In genomic region chr19:7994114-7994513, GRCh38 we compare ENCODE assay signal across 18 cellular contexts. TPM values are rescaled to one million over a fixed set of nuclear protein-coding genes. Genes with fewer than 3 reads are reported as not detected.
A peak's percentile ranks its signal among the peaks of the same experiment; 100 is the strongest.
DNase-seq lines count a peak whose midpoint lies in the region; ATAC-seq, FAIRE-seq and TF ChIP-seq lines count a peak whose summit lies in the region.
"Had no signal": no experiment of that assay in that cellular context is flagged by ENCODE, and none has a peak within 500 bp of the region (broad histone marks: within the 10 kb centered on the region; RNA-seq: fewer than 3 reads in every experiment).

No MANE protein-coding gene starts in this region.

- TF ChIP-seq EP300 in HepG2 (IDR thresholded peaks at IDR 0.05; ENCODE audit: low read depth in 2 of 2, low read length in 2 of 2) (no peak), HepG2 (CRISPR knock-in tag; IDR thresholded peaks at IDR 0.05; ENCODE audit: borderline replicate concordance) (no peak)

- H3K9me3 ChIP-seq in liver (ENCODE audit: control insufficient read depth in 4 of 4, low read length in 3 of 4) = no peaks in the 10 kb centered on the region
- no peaks in the 10 kb centered on the region for H3K9me3 ChIP-seq in HepG2 (ENCODE audit: low read length)
- H3K9me3 ChIP-seq: colonic mucosa, esophagus squamous epithelium had no signal

- no peaks in the 10 kb centered on the region for H3K27me3 ChIP-seq in liver (ENCODE audit: control insufficient read depth in 4 of 4, insufficient read depth in 4 of 4, low read length in 3 of 4)
- H3K27me3 ChIP-seq in HepG2 (ENCODE audit: control insufficient read depth in 1 of 2, insufficient read depth in 2 of 2, low read length in 2 of 2) = no peaks in the 10 kb centered on the region
- H3K27me3 ChIP-seq: colonic mucosa, esophagus squamous epithelium had no signal

- H3K4me3 Mint-ChIP-seq in WTC11 = no peak overlapping the region
- no peak overlapping the region for H3K4me3 Mint-ChIP-seq in endothelial cell (ENCODE audit: unreplicated experiment)

- FAIRE-seq in HepG2 (lab: Jason Lieb, UNC) (no peak), GM12892 (lab: Jason Lieb, UNC) (no peak)
- FAIRE-seq: TTC549 had no signal

- WGBS in liver = 71% methylated on average over 6 of the region's 6 CpGs
- WGBS in HepG2 (ENCODE audit: low lambda C conversion rate) = 93% methylated on average over 6 of the region's 6 CpGs

- BruUV-seq in HepG2 (replicated peaks; lab: Mats Ljungman, UMichigan) = no TSS peak

- H4K20me1 ChIP-seq in HepG2 (ENCODE audit: insufficient read depth, low read length) = peaks cover 50% of the 10 kb centered on the region

- H3K36me3 Mint-ChIP-seq in WTC11 = peaks cover 28% of the 10 kb centered on the region
- H3K36me3 Mint-ChIP-seq in endothelial cell (ENCODE audit: low read depth, unreplicated experiment) = peaks cover 20% of the 10 kb centered on the region

- no peak overlapping the region for H2AFZ ChIP-seq in HepG2 (ENCODE audit: low read length)

- no peak overlapping the region for H3K4me2 ChIP-seq in HepG2 (ENCODE audit: low read depth, low read length)

- H3K27me3 Mint-ChIP-seq in WTC11 (ENCODE audit: low read depth) = no peaks in the 10 kb centered on the region
- peaks cover 5% of the 10 kb centered on the region for H3K27me3 Mint-ChIP-seq in endothelial cell (ENCODE audit: unreplicated experiment)
- H3K27me3 Mint-ChIP-seq: naive B cell had no signal

- H3K36me3 ChIP-seq in liver (ENCODE audit: control insufficient read depth in 4 of 4, insufficient read depth in 3 of 4, low read depth in 1 of 4, low read length in 3 of 4) (peaks cover 10 to 20% (median 14%) of the 10 kb centered on the region in 4 donors), HepG2 (replicated peaks in 1 of 2; ENCODE audit: control insufficient read depth in 1 of 2, insufficient read depth in 2 of 2, low read length in 2 of 2) (peaks cover 17 to 40% of the 10 kb centered on the region in 2 experiments)

- H3K9me3 Mint-ChIP-seq in WTC11 (no peaks in the 10 kb centered on the region), endothelial cell (ENCODE audit: unreplicated experiment) (no peaks in the 10 kb centered on the region)
- H3K9me3 Mint-ChIP-seq: naive B cell had no signal

- no peak for TF ChIP-seq RAD21 in liver (IDR thresholded peaks at IDR 0.05)
- no peak for TF ChIP-seq RAD21 in HepG2 (CRISPR knock-in tag; IDR thresholded peaks at IDR 0.05)

- intact Hi-C loops in HepG2 (cut with micrococcal nuclease; ENCODE audit: unreplicated experiment) = no loop called here

- ATAC-seq in HepG2 (no peak), WTC11 (peak; percentile 67), GM21737 (IDR thresholded peaks at IDR 0.05; ENCODE audit: unreplicated experiment) (no peak)
- ATAC-seq: left colon had no signal

- H3K4me1 ChIP-seq in liver (ENCODE audit: control insufficient read depth in 4 of 4, insufficient read depth in 4 of 4, low read length in 3 of 4) (peaks cover 16 to 51% (median 40%) of the 10 kb centered on the region in 4 donors), HepG2 (ENCODE audit: insufficient read depth, low read length) (peaks cover 39% of the 10 kb centered on the region)
- H3K4me1 ChIP-seq: colonic mucosa had no signal

- no peak for DNase-seq in HepG2 (ENCODE audit: low spot score)
- DNase-seq in WTC11 (ENCODE audit: low spot score) = peak; percentile 28
- DNase-seq in iPS-NIHi7 (ENCODE audit: extremely low spot score) = peak; percentile 52
- DNase-seq in SK-N-DZ (ENCODE audit: low spot score) = no peak
- no peak for DNase-seq in GM12892 (ENCODE audit: insufficient read length)
- no peak for DNase-seq in endothelial cell (ENCODE audit: low spot score)
- DNase-seq: amygdala, colonic mucosa, esophagus squamous epithelium, left colon, naive B cell, NCI-H146, NCI-H446 had no signal

- H3K27ac Mint-ChIP-seq in WTC11 = peak overlapping the region; percentile 86
- no peak overlapping the region for H3K27ac Mint-ChIP-seq in endothelial cell (ENCODE audit: unreplicated experiment)

- H3K4me1 Mint-ChIP-seq in WTC11 = peaks cover 40% of the 10 kb centered on the region
- peaks cover 3% of the 10 kb centered on the region for H3K4me1 Mint-ChIP-seq in endothelial cell (ENCODE audit: unreplicated experiment)

- CTCF ChIA-PET in HepG2 (lab: Yijun Ruan, JAX; ENCODE audit: low intra/inter-chr PET ratio, low total read pairs) = no interaction called here
- CTCF ChIA-PET in WTC11 (lab: Charles Lee) = interaction anchor here (0.6 to 4.1 kb wide), 4 partner anchors 8 to 50 kb away, joined by 3 to 16 read pairs (median 12); partner anchors contain the start of genes ELAVL1 and TIMM44

- TF ChIP-seq POLR2A in HepG2 (IDR thresholded peaks at IDR 0.05; ENCODE audit: insufficient read depth in 1 of 2, low read depth in 2 of 2, low read length in 2 of 2) (no peak), GM12892 (IDR thresholded peaks at IDR 0.05; ENCODE audit: low read depth, low read length) (no peak)

- TF ChIP-seq CTCF in liver (IDR thresholded peaks at IDR 0.05; ENCODE audit: low read depth, low read length, missing input control) (no peak), HepG2 (CRISPR knock-in tag; IDR thresholded peaks at IDR 0.05) (no peak), WTC11 (IDR thresholded peaks at IDR 0.05) (no peak), endothelial cell (IDR thresholded peaks at IDR 0.05; ENCODE audit: unreplicated experiment) (no peak)

- H3K9ac ChIP-seq in liver (ENCODE audit: low read depth in 1 of 2, low read length in 2 of 2) (peak overlapping the region in 1 of 2 donors; percentile 78), HepG2 (ENCODE audit: insufficient read depth, low read depth, low read length) (no peak overlapping the region)

- peaks cover 78% of the 10 kb centered on the region for H3K79me2 ChIP-seq in HepG2 (ENCODE audit: insufficient read depth, low read length)

- in situ Hi-C loops in HepG2 (cut with HindIII; ENCODE audit: extremely low pct_ligation_motif_present, low pct_unique_long_range_greater_than_20kb) = no loop called here

- H3K4me3 ChIP-seq in liver (ENCODE audit: low read depth in 1 of 3, low read length in 3 of 3) = no peak overlapping the region
- no peak overlapping the region for H3K4me3 ChIP-seq in HepG2 (replicated peaks in 1 of 3; ENCODE audit: insufficient read depth in 1 of 3, low read depth in 2 of 3, low read length in 3 of 3)
- H3K4me3 ChIP-seq: colonic mucosa, esophagus squamous epithelium, SK-N-MC had no signal

- H3K27ac ChIP-seq in liver (ENCODE audit: low read depth in 1 of 2, low read length in 2 of 2) = peak overlapping the region; percentile 29 to 81
- no peak overlapping the region for H3K27ac ChIP-seq in HepG2 (ENCODE audit: extremely low read length, insufficient read depth, low read length)
- H3K27ac ChIP-seq: colonic mucosa, esophagus squamous epithelium had no signal

- POLR2A ChIA-PET in HepG2 (lab: Yijun Ruan, JAX) = no interaction called here
- POLR2A ChIA-PET in WTC11 (lab: Charles Lee) = no interaction called here

RNA-seq across cellular contexts. Expression of gene ELAVL1, which starts 11.3 kb away (rescaled TPM):
- total RNA-seq in liver (10 to 100 TPM; 21.2 to 33.7 TPM), HepG2 (2016; rRNA removed; fragmentation: Illumina TruSeq; extraction: Trizol) (38.4 and 58.2 TPM in 2 replicates), WTC11 (2021) (144 to 160 TPM (median 149 TPM) in 3 replicates), endothelial cell (ENCODE audit: unreplicated experiment) (135 TPM)
- polyA plus RNA-seq in liver (10 to 100 TPM; 14.4 to 17.0 TPM), HepG2 (2011; rRNA removed) (25.6 and 27.9 TPM in 2 replicates)
- 8.6 and 10.0 TPM in 2 replicates for total RNA-seq in HepG2 (2016; cell fraction: cytosol; rRNA removed; fragmentation: Illumina TruSeq; extraction: Trizol; ENCODE audit: low read depth)
- 41.2 and 51.9 TPM in 2 replicates for total RNA-seq in HepG2 (2016; cell fraction: insoluble cytoplasmic fraction; rRNA removed; fragmentation: Illumina TruSeq; extraction: Trizol)
- 24.1 and 24.3 TPM in 2 replicates for total RNA-seq in HepG2 (2016; cell fraction: membrane; rRNA removed; fragmentation: Illumina TruSeq; extraction: Trizol)
- total RNA-seq in HepG2 (2016; cell fraction: nucleus; rRNA removed; fragmentation: Illumina TruSeq; extraction: Trizol) = 22.6 and 27.5 TPM in 2 replicates
- 35.9 and 37.1 TPM in 2 replicates for polyA plus RNA-seq in HepG2 (2011; cell fraction: cytosol; rRNA removed)
- polyA plus RNA-seq in HepG2 (2011; cell fraction: nucleus; rRNA removed) = 16.7 and 17.2 TPM in 2 replicates
- polyA plus RNA-seq in HepG2 (2012) = 37.6 and 45.7 TPM in 2 replicates
- polyA plus RNA-seq in HepG2 (2016; cell fraction: cytosol; fragmentation: Illumina TruSeq; extraction: Trizol; ENCODE audit: low read depth) = 16.8 and 20.9 TPM in 2 replicates
- polyA plus RNA-seq in HepG2 (2016; cell fraction: insoluble cytoplasmic fraction; fragmentation: Illumina TruSeq; extraction: Trizol; ENCODE audit: low read depth) = 86.4 and 99.7 TPM in 2 replicates
- 22.9 and 27.5 TPM in 2 replicates for polyA plus RNA-seq in HepG2 (2016; cell fraction: membrane; fragmentation: Illumina TruSeq; extraction: Trizol; ENCODE audit: low read depth)
- polyA plus RNA-seq in HepG2 (2016; cell fraction: nucleus; fragmentation: Illumina TruSeq; extraction: Trizol; ENCODE audit: insufficient read depth, low read depth) = 51.0 and 52.2 TPM in 2 replicates
- polyA minus RNA-seq in HepG2 (2011; rRNA and poly(A)+ RNA removed; ENCODE audit: low replicate concordance) = 35.9 and 54.6 TPM in 2 replicates
- 26.8 and 28.9 TPM in 2 replicates for polyA minus RNA-seq in HepG2 (2011; cell fraction: cytosol; rRNA and poly(A)+ RNA removed)
- polyA minus RNA-seq in HepG2 (2011; cell fraction: nucleus; rRNA and poly(A)+ RNA removed) = 7.3 and 10.2 TPM in 2 replicates
- 24.5 and 27.7 TPM in 2 replicates for polyA plus RNA-seq in SK-N-DZ (2014; cell fraction: cytosol; rRNA removed)
- 12.5 and 25.7 TPM in 2 replicates for polyA plus RNA-seq in SK-N-DZ (2014; cell fraction: nucleus; rRNA removed)
- polyA plus RNA-seq in GM12892 (2012; ENCODE audit: missing spikeins) = 62.8 TPM

RNA-seq across cellular contexts. Expression of gene TIMM44, which starts 50.6 kb away (rescaled TPM):
- 10 to 100 TPM; 21.1 to 35.8 TPM for total RNA-seq in liver
- 10 to 100 TPM; 17.7 to 32.2 TPM for polyA plus RNA-seq in liver
- total RNA-seq in HepG2 (2016; rRNA removed; fragmentation: Illumina TruSeq; extraction: Trizol) = 71.5 and 72.6 TPM in 2 replicates
- total RNA-seq in HepG2 (2016; cell fraction: cytosol; rRNA removed; fragmentation: Illumina TruSeq; extraction: Trizol; ENCODE audit: low read depth) = 23.8 and 25.0 TPM in 2 replicates
- total RNA-seq in HepG2 (2016; cell fraction: insoluble cytoplasmic fraction; rRNA removed; fragmentation: Illumina TruSeq; extraction: Trizol) = 59.2 and 70.8 TPM in 2 replicates
- total RNA-seq in HepG2 (2016; cell fraction: membrane; rRNA removed; fragmentation: Illumina TruSeq; extraction: Trizol) = 31.0 and 35.7 TPM in 2 replicates
- 41.7 and 54.7 TPM in 2 replicates for total RNA-seq in HepG2 (2016; cell fraction: nucleus; rRNA removed; fragmentation: Illumina TruSeq; extraction: Trizol)
- 42.9 and 49.4 TPM in 2 replicates for polyA plus RNA-seq in HepG2 (2011; rRNA removed)
- polyA plus RNA-seq in HepG2 (2011; cell fraction: cytosol; rRNA removed) = 40.3 and 70.3 TPM in 2 replicates
- polyA plus RNA-seq in HepG2 (2011; cell fraction: nucleus; rRNA removed) = 178 and 215 TPM in 2 replicates
- polyA plus RNA-seq in HepG2 (2012) = 41.7 and 52.2 TPM in 2 replicates
- polyA plus RNA-seq in HepG2 (2016; cell fraction: cytosol; fragmentation: Illumina TruSeq; extraction: Trizol; ENCODE audit: low read depth) = 15.4 and 19.2 TPM in 2 replicates
- polyA plus RNA-seq in HepG2 (2016; cell fraction: insoluble cytoplasmic fraction; fragmentation: Illumina TruSeq; extraction: Trizol; ENCODE audit: low read depth) = 61.4 and 63.3 TPM in 2 replicates
- 24.0 and 26.3 TPM in 2 replicates for polyA plus RNA-seq in HepG2 (2016; cell fraction: membrane; fragmentation: Illumina TruSeq; extraction: Trizol; ENCODE audit: low read depth)
- 95.7 and 103 TPM in 2 replicates for polyA plus RNA-seq in HepG2 (2016; cell fraction: nucleus; fragmentation: Illumina TruSeq; extraction: Trizol; ENCODE audit: insufficient read depth, low read depth)
- 45.9 and 52.0 TPM in 2 replicates for polyA minus RNA-seq in HepG2 (2011; rRNA and poly(A)+ RNA removed; ENCODE audit: low replicate concordance)
- polyA minus RNA-seq in HepG2 (2011; cell fraction: cytosol; rRNA and poly(A)+ RNA removed) = 25.5 and 34.2 TPM in 2 replicates
- 41.6 and 45.6 TPM in 2 replicates for polyA minus RNA-seq in HepG2 (2011; cell fraction: nucleus; rRNA and poly(A)+ RNA removed)
- 103 to 129 TPM (median 103 TPM) in 3 replicates for total RNA-seq in WTC11 (2021)
- 82.5 and 83.0 TPM in 2 replicates for polyA plus RNA-seq in SK-N-DZ (2014; cell fraction: cytosol; rRNA removed)
- polyA plus RNA-seq in SK-N-DZ (2014; cell fraction: nucleus; rRNA removed) = 272 and 276 TPM in 2 replicates
- 37.6 TPM for polyA plus RNA-seq in GM12892 (2012; ENCODE audit: missing spikeins)
- total RNA-seq in endothelial cell (ENCODE audit: unreplicated experiment) = 46.5 TPM

RNA-seq across cellular contexts. Expression of gene CCL25, which starts 58.4 kb away (rescaled TPM):
- total RNA-seq in liver = not detected
- not detected for polyA plus RNA-seq in liver
- total RNA-seq in HepG2 (2016; rRNA removed; fragmentation: Illumina TruSeq; extraction: Trizol) = not detected in 2 replicates
- total RNA-seq in HepG2 (2016; cell fraction: cytosol; rRNA removed; fragmentation: Illumina TruSeq; extraction: Trizol; ENCODE audit: low read depth) = not detected in 2 replicates
- not detected in 2 replicates for total RNA-seq in HepG2 (2016; cell fraction: insoluble cytoplasmic fraction; rRNA removed; fragmentation: Illumina TruSeq; extraction: Trizol)
- total RNA-seq in HepG2 (2016; cell fraction: membrane; rRNA removed; fragmentation: Illumina TruSeq; extraction: Trizol) = not detected in 2 replicates
- not detected in 2 replicates for total RNA-seq in HepG2 (2016; cell fraction: nucleus; rRNA removed; fragmentation: Illumina TruSeq; extraction: Trizol)
- polyA plus RNA-seq in HepG2 (2011; rRNA removed) = not detected in 2 replicates
- not detected in 2 replicates for polyA plus RNA-seq in HepG2 (2011; cell fraction: cytosol; rRNA removed)
- polyA plus RNA-seq in HepG2 (2011; cell fraction: nucleus; rRNA removed) = not detected in 2 replicates
- polyA plus RNA-seq in HepG2 (2012) = not detected in 2 replicates
- polyA plus RNA-seq in HepG2 (2016; cell fraction: cytosol; fragmentation: Illumina TruSeq; extraction: Trizol; ENCODE audit: low read depth) = not detected in 2 replicates
- polyA plus RNA-seq in HepG2 (2016; cell fraction: insoluble cytoplasmic fraction; fragmentation: Illumina TruSeq; extraction: Trizol; ENCODE audit: low read depth) = not detected in 2 replicates
- polyA plus RNA-seq in HepG2 (2016; cell fraction: membrane; fragmentation: Illumina TruSeq; extraction: Trizol; ENCODE audit: low read depth) = not detected in 2 replicates
- polyA plus RNA-seq in HepG2 (2016; cell fraction: nucleus; fragmentation: Illumina TruSeq; extraction: Trizol; ENCODE audit: insufficient read depth, low read depth) = not detected in 2 replicates
- polyA minus RNA-seq in HepG2 (2011; rRNA and poly(A)+ RNA removed; ENCODE audit: low replicate concordance) = not detected in 2 replicates
- polyA minus RNA-seq in HepG2 (2011; cell fraction: cytosol; rRNA and poly(A)+ RNA removed) = not detected in 2 replicates
- not detected in 2 replicates for polyA minus RNA-seq in HepG2 (2011; cell fraction: nucleus; rRNA and poly(A)+ RNA removed)
- 0.53 TPM in 1 of 3 replicates, not detected in the others for total RNA-seq in WTC11 (2021)
- not detected in 2 replicates for polyA plus RNA-seq in SK-N-DZ (2014; cell fraction: cytosol; rRNA removed)
- not detected in 2 replicates for polyA plus RNA-seq in SK-N-DZ (2014; cell fraction: nucleus; rRNA removed)
- not detected for polyA plus RNA-seq in GM12892 (2012; ENCODE audit: missing spikeins)
- not detected for total RNA-seq in endothelial cell (ENCODE audit: unreplicated experiment)
- total RNA-seq: colonic mucosa, esophagus squamous epithelium, left colon, LHCN-M2 had no signal

Comparison
In these comparisons a context has a peak if more than half of its experiments do, and no peak if none do; other contexts are left out.
1. DNase-seq: peak in WTC11 (single experiment) and iPS-NIHi7 (single experiment); none in HepG2 (single experiment), SK-N-DZ (single experiment), GM12892 (single experiment) and endothelial cell (single experiment).